ENCODE assay signal across 15 cellular contexts in genomic region chr20:14234666-14235295, GRCh38.
DNase-seq lines count a peak whose midpoint lies in the region; ATAC-seq, FAIRE-seq and TF ChIP-seq lines count a peak whose summit lies in the region.
"Had no signal": no experiment of that assay in that cellular context is flagged by ENCODE, and none has a peak within 500 bp of the region (broad histone marks: within the 10 kb centered on the region; RNA-seq: fewer than 3 reads in every experiment).

No MANE protein-coding gene starts in this region.

- POLR2A ChIA-PET in AG04449 (lab: Yijun Ruan, JAX), result no interaction called here

- CTCF ChIA-PET in AG04449 (lab: Yijun Ruan, JAX), result no interaction called here

- ATAC-seq in HG03097 (IDR thresholded peaks at IDR 0.05; ENCODE audit: low FRiP score, unreplicated experiment), result no peak
- no peak for ATAC-seq in HG02678 (IDR thresholded peaks at IDR 0.05; ENCODE audit: unreplicated experiment)
- ATAC-seq: GM12878 had no signal

- H3K36me3 ChIP-seq in bronchial epithelial cell (ENCODE audit: control insufficient read depth, insufficient read depth, low read length), result no peaks in the 10 kb centered on the region
- H3K36me3 ChIP-seq: lower lobe of right lung, neural progenitor cell had no signal

- no peak for TF ChIP-seq CTCF in AG04449 (IDR thresholded peaks at IDR 0.05; ENCODE audit: insufficient read depth, low read length, missing control alignments)
- no peak for TF ChIP-seq CTCF in bronchial epithelial cell (IDR thresholded peaks at IDR 0.05; ENCODE audit: insufficient read depth, low read length, severe bottlenecking)

- FAIRE-seq in bronchial epithelial cell (lab: Jason Lieb, UNC) (no peak), islet of Langerhans (lab: Jason Lieb, UNC) (peak; percentile 45)
- FAIRE-seq: GM12878 had no signal

- H3K4me3 ChIP-seq in AG04449 (ENCODE audit: low read depth, low read length) (no peak overlapping the region), bronchial epithelial cell (ENCODE audit: low read depth, low read length) (no peak overlapping the region)
- H3K4me3 ChIP-seq: GM12878, lower lobe of right lung, neural progenitor cell, SK-N-MC, skin epidermis had no signal

- H3K27me3 ChIP-seq in bronchial epithelial cell (ENCODE audit: control insufficient read depth, insufficient read depth, low read length), result no peaks in the 10 kb centered on the region
- H3K27me3 ChIP-seq: neural progenitor cell had no signal

- DNase-seq in AG04449 (ENCODE audit: low read depth, low spot score), result peak; percentile 3
- peak; percentile 18 for DNase-seq in HT1080 (ENCODE audit: low read depth)
- peak; percentile 75 for DNase-seq in bronchial epithelial cell (ENCODE audit: low read depth)
- no peak for DNase-seq in NCI-H1694 (lab: John Stamatoyannopoulos, UW)
- DNase-seq in nucleus accumbens (lab: John Stamatoyannopoulos, UW), result no peak
- DNase-seq: activated effector memory CD4-positive, alpha-beta T cell treated with Interleukin-2 at 50 U/mL for 16 hours; lower lobe of right lung; substantia nigra had no signal

Comparison
In these comparisons a context has a peak if more than half of its experiments do, and no peak if none do; other contexts are left out.
1. DNase-seq: peak in AG04449 (single experiment), HT1080 (single experiment) and bronchial epithelial cell (single experiment); none in NCI-H1694 (single experiment) and nucleus accumbens (0 of 56).